10 cellular contexts compared by ENCODE assay signal in genomic region chr17:44558349-44559287, GRCh38. TPM values are rescaled to one million over a fixed set of nuclear protein-coding genes. Genes with fewer than 3 reads are reported as not detected.
A peak's percentile ranks its signal among the peaks of the same experiment; 100 is the strongest.
DNase-seq lines count a peak whose midpoint lies in the region; ATAC-seq and TF ChIP-seq lines count a peak whose summit lies in the region.
"Had no signal": no experiment of that assay in that cellular context is flagged by ENCODE, and none has a peak within 500 bp of the region (broad histone marks: within the 10 kb centered on the region; RNA-seq: fewer than 3 reads in every experiment).

No MANE protein-coding gene starts in this region.

- CTCF ChIA-PET in activated CD4-positive, alpha-beta memory T cell treated with anti-CD3 and anti-CD28 coated beads for 36 hours (lab: Charles Lee), result interaction anchor here (1.6 kb wide), 1 partner anchor 25 kb away, joined by 6 read pairs; no protein-coding TSS in a partner anchor

- no CpG with 5 or more reads among the region's 83 CpGs for WGBS in iPS DF 6.9 (ENCODE audit: insufficient coverage, insufficient read length)

- H3K4me3 ChIP-seq in iPS DF 6.9 (ENCODE audit: low read length), result peak overlapping the region; percentile 27; the same call in 1 of the 2 replicates
- peak overlapping the region; percentile 26 to 41 (median 31) for H3K4me3 ChIP-seq in skeletal muscle tissue (ENCODE audit: low read length in 3 of 3)

- DNase-seq in ELR (ENCODE audit: low read depth), result peak; percentile 64
- DNase-seq in activated CD4-positive, alpha-beta memory T cell treated with anti-CD3 and anti-CD28 coated beads for 36 hours, result no peak
- DNase-seq in iPS DF 6.9 (ENCODE audit: low read depth, low spot score), result no peak
- no peak for DNase-seq in NCI-H774 (lab: John Stamatoyannopoulos, UW)
- no peak for DNase-seq in erythroblast (lab: John Stamatoyannopoulos, UW)
- no peak for DNase-seq in NCI-H510A (lab: John Stamatoyannopoulos, UW)
- DNase-seq: Karpas-422, T1000 had no signal

- peak overlapping the region; percentile 21 for H3K4me3 Mint-ChIP-seq in activated CD4-positive, alpha-beta memory T cell treated with anti-CD3 and anti-CD28 coated beads for 36 hours

- H3K9me3 Mint-ChIP-seq in activated CD4-positive, alpha-beta memory T cell treated with anti-CD3 and anti-CD28 coated beads for 36 hours, result no peaks in the 10 kb centered on the region

- H3K9me3 ChIP-seq in iPS DF 6.9 (ENCODE audit: control insufficient read depth, insufficient read depth, low read length) (no peaks in the 10 kb centered on the region), skeletal muscle tissue (ENCODE audit: control insufficient read depth in 3 of 3, low read length in 3 of 3) (no peaks in the 10 kb centered on the region)

- H3K27me3 ChIP-seq in iPS DF 6.9 (ENCODE audit: control insufficient read depth, insufficient read depth, low read length) (peaks cover 33% of the 10 kb centered on the region), skeletal muscle tissue (ENCODE audit: control insufficient read depth in 3 of 3, insufficient read depth in 3 of 3, low read length in 3 of 3) (peaks cover 3 to 45% (median 33%) of the 10 kb centered on the region in 3 donors)

- H3K4me1 ChIP-seq in iPS DF 6.9 (ENCODE audit: control insufficient read depth, insufficient read depth, low read length) (peaks cover 6% of the 10 kb centered on the region), skeletal muscle tissue (ENCODE audit: control insufficient read depth in 3 of 3, insufficient read depth in 3 of 3, low read length in 3 of 3) (peaks cover 4 to 15% (median 11%) of the 10 kb centered on the region in 3 donors)

- H3K4me1 Mint-ChIP-seq in activated CD4-positive, alpha-beta memory T cell treated with anti-CD3 and anti-CD28 coated beads for 36 hours (ENCODE audit: low read depth), result peaks cover 25% of the 10 kb centered on the region

- intact Hi-C loops in activated CD4-positive, alpha-beta memory T cell treated with anti-CD3 and anti-CD28 coated beads for 36 hours (cut with micrococcal nuclease), result no loop called here

- no peak overlapping the region for H3K9ac ChIP-seq in skeletal muscle tissue (ENCODE audit: low read depth in 1 of 3, low read length in 3 of 3)

- H3K36me3 ChIP-seq in iPS DF 6.9 (ENCODE audit: control insufficient read depth, insufficient read depth, low read length), result no peaks in the 10 kb centered on the region
- H3K36me3 ChIP-seq in skeletal muscle tissue (ENCODE audit: control insufficient read depth in 3 of 3, insufficient read depth in 3 of 3, low read length in 3 of 3), result no peaks in the 10 kb centered on the region

- POLR2A ChIA-PET in activated CD4-positive, alpha-beta memory T cell treated with anti-CD3 and anti-CD28 coated beads for 36 hours (lab: Charles Lee), result no interaction called here

- H3K27ac Mint-ChIP-seq in activated CD4-positive, alpha-beta memory T cell treated with anti-CD3 and anti-CD28 coated beads for 36 hours, result no peak overlapping the region

- peaks cover 2% of the 10 kb centered on the region for H3K36me3 Mint-ChIP-seq in activated CD4-positive, alpha-beta memory T cell treated with anti-CD3 and anti-CD28 coated beads for 36 hours

- no peak for ATAC-seq in GM19395 (IDR thresholded peaks at IDR 0.05; ENCODE audit: unreplicated experiment)

- H3K27ac ChIP-seq in iPS DF 6.9 (ENCODE audit: low read length) (no peak overlapping the region), skeletal muscle tissue (ENCODE audit: low read depth, low read length) (no peak overlapping the region)

- peaks cover 66% of the 10 kb centered on the region for H3K27me3 Mint-ChIP-seq in activated CD4-positive, alpha-beta memory T cell treated with anti-CD3 and anti-CD28 coated beads for 36 hours

- no peak for TF ChIP-seq POLR2A in erythroblast (IDR thresholded peaks at IDR 0.05; ENCODE audit: low read length)

RNA-seq across cellular contexts. Expression of gene FZD2, which starts 1.3 kb away (rescaled TPM):
- total RNA-seq in activated CD4-positive, alpha-beta memory T cell treated with anti-CD3 and anti-CD28 coated beads for 36 hours, result not detected
- 8.9 TPM for total RNA-seq in skeletal muscle tissue

RNA-seq across cellular contexts. Expression of gene GPATCH8, which starts 55.4 kb away (rescaled TPM):
- total RNA-seq in activated CD4-positive, alpha-beta memory T cell treated with anti-CD3 and anti-CD28 coated beads for 36 hours, result 10 to 100 TPM; 38.5 to 40.8 TPM
- 25.1 TPM for total RNA-seq in skeletal muscle tissue
